In genomic region chr16:89700649-89701424, GRCh38 we compare ENCODE assay signal across 7 cellular contexts. TPM values are rescaled to one million over a fixed set of nuclear protein-coding genes. Genes with fewer than 3 reads are reported as not detected.
A peak's percentile ranks its signal among the peaks of the same experiment; 100 is the strongest.
DNase-seq lines count a peak whose midpoint lies in the region; ATAC-seq and TF ChIP-seq lines count a peak whose summit lies in the region.

No MANE protein-coding gene starts in this region.

- H3K36me3 Mint-ChIP-seq in MCF 10A (ENCODE audit: insufficient read depth, unreplicated experiment) (peaks cover 6% of the 10 kb centered on the region), immature natural killer cell (no peaks in the 10 kb centered on the region)

- DNase-seq in GM06990 (ENCODE audit: extremely low read depth, insufficient read length) (peak; percentile 76), T follicular helper cell (ENCODE audit: low read depth) (peak; percentile 50), MCF 10A (ENCODE audit: unreplicated experiment) (peak; percentile 66), immature natural killer cell (peak; percentile 54 to 64 (median 63)), SKM-1 treated with dmso at 0.1 percent for 144 hours (lab: John Stamatoyannopoulos, UW; ENCODE audit: unreplicated experiment) (no peak)
- peak; percentile 44 to 53 for DNase-seq in stimulated activated CD4-positive, alpha-beta T cell treated with anti-CD3 and anti-CD28 coated beads, Interleukin-2, amount 100 ng/mL, for 24 hours

- peaks cover 1% of the 10 kb centered on the region; the same call in 1 of the 2 replicates for H3K36me3 ChIP-seq in GM06990 (ENCODE audit: control insufficient read depth, insufficient read depth, low read length)

- H3K4me1 Mint-ChIP-seq in MCF 10A (ENCODE audit: insufficient read depth, unreplicated experiment) (no peaks in the 10 kb centered on the region), immature natural killer cell (peaks cover 28 to 39% of the 10 kb centered on the region in 2 donors)

- POLR2A ChIA-PET in MCF 10A (lab: Yijun Ruan, JAX) = interaction anchor here (0.6 to 4.3 kb wide), 22 partner anchors 9 to 339 kb away, joined by 3 to 46 read pairs (median 4); partner anchors contain the start of genes CDK10, CHMP1A, SPATA33 and TCF25

- TF ChIP-seq CTCF in GM06990 (IDR thresholded peaks at IDR 0.05; ENCODE audit: insufficient read depth, low read length, poor library complexity, severe bottlenecking) (no peak), MCF 10A (IDR thresholded peaks at IDR 0.05; ENCODE audit: unreplicated experiment) (peak; percentile 14)

- BruUV-seq in MCF 10A (replicated peaks; lab: Mats Ljungman, UMichigan) = no TSS peak

- H3K4me3 Mint-ChIP-seq in MCF 10A (ENCODE audit: unreplicated experiment) (peak overlapping the region; percentile 71), immature natural killer cell (peak overlapping the region; percentile 64 to 84 (median 79))

- H3K4me3 ChIP-seq in GM06990 (replicated peaks; ENCODE audit: low read depth, low read length) = peak overlapping the region; percentile 66

- H3K9me3 Mint-ChIP-seq in MCF 10A (ENCODE audit: unreplicated experiment) (no peaks in the 10 kb centered on the region), immature natural killer cell (no peaks in the 10 kb centered on the region)

- H3K27me3 Mint-ChIP-seq in MCF 10A (ENCODE audit: insufficient read depth, unreplicated experiment) (no peaks in the 10 kb centered on the region), immature natural killer cell (ENCODE audit: low read depth in 3 of 3) (peaks cover 3 to 19% (median 12%) of the 10 kb centered on the region in 3 donors)

- H3K27me3 ChIP-seq in GM06990 (replicated peaks; ENCODE audit: control insufficient read depth, insufficient read depth, low read length) = no peaks in the 10 kb centered on the region

- intact Hi-C loops in MCF 10A (cut with micrococcal nuclease) = loop anchor here (1.0 to 5.0 kb wide), 4 partner anchors 20 to 221 kb away; partner anchors contain the start of genes TUBB3 and ZNF276

- ATAC-seq in HG03571 (IDR thresholded peaks at IDR 0.05; ENCODE audit: unreplicated experiment) = peak; percentile 3

- CTCF ChIA-PET in MCF 10A (lab: Yijun Ruan, JAX) = interaction anchor here (0.6 to 4.4 kb wide), 20 partner anchors 8 to 318 kb away, joined by 3 to 56 read pairs (median 4); partner anchors contain the start of gene VPS9D1

- H3K27ac Mint-ChIP-seq in MCF 10A (ENCODE audit: low read depth, unreplicated experiment) (no peak overlapping the region), immature natural killer cell (peak overlapping the region; percentile 82 to 92 (median 87))

RNA-seq across cellular contexts. Expression of gene SPATA2L, which starts 0.7 kb away (rescaled TPM):
- total RNA-seq in MCF 10A (2022) = 12.1 and 12.5 TPM in 2 replicates
- 10 to 100 TPM in 2 of 3 donors, 1 to 10 TPM in 1; 4.7 to 14.5 (median 13.4) TPM for polyA plus RNA-seq in immature natural killer cell

RNA-seq across cellular contexts. Expression of gene CDK10, which starts 14.3 kb away (rescaled TPM):
- 73.0 and 83.4 TPM in 2 replicates for total RNA-seq in MCF 10A (2022)
- polyA plus RNA-seq in immature natural killer cell = 10 to 100 TPM; 28.0 to 42.7 (median 35.2) TPM

RNA-seq across cellular contexts. Expression of gene VPS9D1, which starts 19.9 kb away (rescaled TPM):
- total RNA-seq in MCF 10A (2022) = 12.0 and 13.2 TPM in 2 replicates
- polyA plus RNA-seq in immature natural killer cell = 1 to 10 TPM in 1 of 3 donors, under 1 TPM in 2; 0.65 to 1.3 (median 0.96) TPM

RNA-seq across cellular contexts. Expression of gene ZNF276, which starts 20.5 kb away (rescaled TPM):
- 32.7 and 33.6 TPM in 2 replicates for total RNA-seq in MCF 10A (2022)
- 10 to 100 TPM; 20.6 to 91.6 (median 30.0) TPM for polyA plus RNA-seq in immature natural killer cell

RNA-seq across cellular contexts. Expression of gene SPATA33, which starts 43.2 kb away (rescaled TPM):
- total RNA-seq in MCF 10A (2022) = 7.2 and 9.5 TPM in 2 replicates
- polyA plus RNA-seq in immature natural killer cell = 1 to 10 TPM; 1.8 to 6.8 (median 4.7) TPM
